ENCODE assay signal across 1 cellular context in the genomic region with DNA sequence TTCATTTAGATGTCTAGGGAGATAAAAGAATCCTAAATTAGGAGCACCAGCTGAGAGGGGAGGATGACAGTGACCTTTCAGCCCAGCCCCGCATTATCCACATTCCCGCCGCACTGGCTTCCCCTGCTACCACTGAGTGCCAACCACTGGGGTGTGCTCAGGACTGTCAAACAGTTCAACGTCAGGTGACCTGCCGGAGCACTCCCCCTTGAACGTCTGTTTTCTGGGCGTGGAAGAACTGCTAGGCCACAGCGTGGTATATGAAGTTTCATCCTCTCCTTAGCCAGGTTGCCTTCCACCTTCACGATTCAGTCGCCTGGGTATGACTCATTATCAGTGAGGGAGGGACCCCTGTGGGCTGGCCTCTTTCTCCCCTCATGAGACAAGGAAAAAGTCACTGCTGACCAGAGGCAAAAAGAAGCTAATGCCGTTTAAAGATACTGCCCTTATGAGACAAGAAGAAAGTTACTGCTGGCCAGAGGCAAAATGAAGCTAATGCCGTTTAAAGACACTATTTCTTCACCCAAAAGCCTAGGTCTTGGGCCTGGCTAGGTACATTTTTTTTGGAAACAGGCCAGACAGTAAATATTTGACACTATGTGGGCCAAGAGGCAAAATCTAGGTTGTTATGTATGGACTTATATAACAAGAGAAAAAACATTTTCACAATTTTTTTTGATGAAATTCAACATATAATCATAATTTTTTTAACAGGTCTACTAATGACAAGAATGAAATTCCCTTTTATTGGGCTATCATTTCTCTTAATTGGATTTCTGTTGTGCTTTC.
TF ChIP-seq lines count a peak whose summit lies in the region.

No MANE protein-coding gene starts in this region.

TF ChIP-seq in liver, 16 proteins besides CTCF, POLR2A, EP300 and RAD21:
- TF ChIP-seq, protein P1, sequence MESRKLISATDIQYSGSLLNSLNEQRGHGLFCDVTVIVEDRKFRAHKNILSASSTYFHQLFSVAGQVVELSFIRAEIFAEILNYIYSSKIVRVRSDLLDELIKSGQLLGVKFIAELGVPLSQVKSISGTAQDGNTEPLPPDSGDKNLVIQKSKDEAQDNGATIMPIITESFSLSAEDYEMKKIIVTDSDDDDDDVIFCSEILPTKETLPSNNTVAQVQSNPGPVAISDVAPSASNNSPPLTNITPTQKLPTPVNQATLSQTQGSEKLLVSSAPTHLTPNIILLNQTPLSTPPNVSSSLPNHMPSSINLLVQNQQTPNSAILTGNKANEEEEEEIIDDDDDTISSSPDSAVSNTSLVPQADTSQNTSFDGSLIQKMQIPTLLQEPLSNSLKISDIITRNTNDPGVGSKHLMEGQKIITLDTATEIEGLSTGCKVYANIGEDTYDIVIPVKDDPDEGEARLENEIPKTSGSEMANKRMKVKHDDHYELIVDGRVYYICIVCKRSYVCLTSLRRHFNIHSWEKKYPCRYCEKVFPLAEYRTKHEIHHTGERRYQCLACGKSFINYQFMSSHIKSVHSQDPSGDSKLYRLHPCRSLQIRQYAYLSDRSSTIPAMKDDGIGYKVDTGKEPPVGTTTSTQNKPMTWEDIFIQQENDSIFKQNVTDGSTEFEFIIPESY (IDR thresholded peaks at IDR 0.05): no peak
- TF ChIP-seq NR2F2 (IDR thresholded peaks at IDR 0.05): no peak
- peak; percentile 26 for TF ChIP-seq SP1 (IDR thresholded peaks at IDR 0.05)
- TF ChIP-seq EGR1 (IDR thresholded peaks at IDR 0.05; ENCODE audit: low read depth in 2 of 2): no peak
- TF ChIP-seq, protein P2, sequence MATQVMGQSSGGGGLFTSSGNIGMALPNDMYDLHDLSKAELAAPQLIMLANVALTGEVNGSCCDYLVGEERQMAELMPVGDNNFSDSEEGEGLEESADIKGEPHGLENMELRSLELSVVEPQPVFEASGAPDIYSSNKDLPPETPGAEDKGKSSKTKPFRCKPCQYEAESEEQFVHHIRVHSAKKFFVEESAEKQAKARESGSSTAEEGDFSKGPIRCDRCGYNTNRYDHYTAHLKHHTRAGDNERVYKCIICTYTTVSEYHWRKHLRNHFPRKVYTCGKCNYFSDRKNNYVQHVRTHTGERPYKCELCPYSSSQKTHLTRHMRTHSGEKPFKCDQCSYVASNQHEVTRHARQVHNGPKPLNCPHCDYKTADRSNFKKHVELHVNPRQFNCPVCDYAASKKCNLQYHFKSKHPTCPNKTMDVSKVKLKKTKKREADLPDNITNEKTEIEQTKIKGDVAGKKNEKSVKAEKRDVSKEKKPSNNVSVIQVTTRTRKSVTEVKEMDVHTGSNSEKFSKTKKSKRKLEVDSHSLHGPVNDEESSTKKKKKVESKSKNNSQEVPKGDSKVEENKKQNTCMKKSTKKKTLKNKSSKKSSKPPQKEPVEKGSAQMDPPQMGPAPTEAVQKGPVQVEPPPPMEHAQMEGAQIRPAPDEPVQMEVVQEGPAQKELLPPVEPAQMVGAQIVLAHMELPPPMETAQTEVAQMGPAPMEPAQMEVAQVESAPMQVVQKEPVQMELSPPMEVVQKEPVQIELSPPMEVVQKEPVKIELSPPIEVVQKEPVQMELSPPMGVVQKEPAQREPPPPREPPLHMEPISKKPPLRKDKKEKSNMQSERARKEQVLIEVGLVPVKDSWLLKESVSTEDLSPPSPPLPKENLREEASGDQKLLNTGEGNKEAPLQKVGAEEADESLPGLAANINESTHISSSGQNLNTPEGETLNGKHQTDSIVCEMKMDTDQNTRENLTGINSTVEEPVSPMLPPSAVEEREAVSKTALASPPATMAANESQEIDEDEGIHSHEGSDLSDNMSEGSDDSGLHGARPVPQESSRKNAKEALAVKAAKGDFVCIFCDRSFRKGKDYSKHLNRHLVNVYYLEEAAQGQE (IDR thresholded peaks at IDR 0.05): no peak
- peak in 1 of 2 donors; percentile 20 for TF ChIP-seq HNF4A (conservative IDR thresholded peaks at IDR 0.05)
- no peak for TF ChIP-seq HNF4G (IDR thresholded peaks at IDR 0.05)
- TF ChIP-seq TAF1 (conservative IDR thresholded peaks at IDR 0.05): no peak
- TF ChIP-seq, protein P3, sequence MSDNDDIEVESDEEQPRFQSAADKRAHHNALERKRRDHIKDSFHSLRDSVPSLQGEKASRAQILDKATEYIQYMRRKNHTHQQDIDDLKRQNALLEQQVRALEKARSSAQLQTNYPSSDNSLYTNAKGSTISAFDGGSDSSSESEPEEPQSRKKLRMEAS (IDR thresholded peaks at IDR 0.05): no peak
- peak; percentile 21 for TF ChIP-seq YY1 (IDR thresholded peaks at IDR 0.05)
- no peak for TF ChIP-seq GABPA (IDR thresholded peaks at IDR 0.05 in 1 of 2, conservative IDR thresholded peaks at IDR 0.05 in 1 of 2)
- no peak for TF ChIP-seq FOXA1 (IDR thresholded peaks at IDR 0.05)
- TF ChIP-seq FOXA2 (IDR thresholded peaks at IDR 0.05): no peak
- no peak for TF ChIP-seq JUND (IDR thresholded peaks at IDR 0.05)
- TF ChIP-seq, protein P4, sequence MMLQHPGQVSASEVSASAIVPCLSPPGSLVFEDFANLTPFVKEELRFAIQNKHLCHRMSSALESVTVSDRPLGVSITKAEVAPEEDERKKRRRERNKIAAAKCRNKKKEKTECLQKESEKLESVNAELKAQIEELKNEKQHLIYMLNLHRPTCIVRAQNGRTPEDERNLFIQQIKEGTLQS (IDR thresholded peaks at IDR 0.05): no peak
- TF ChIP-seq RXRA (IDR thresholded peaks at IDR 0.05): peak; percentile 16
